Comparison of ENCODE assay signal across 22 cellular contexts in genomic region chr10:44366936-44367630, GRCh38. TPM values are rescaled to one million over a fixed set of nuclear protein-coding genes. Genes with fewer than 3 reads are reported as not detected.
DNase-seq lines count a peak whose midpoint lies in the region; ATAC-seq, FAIRE-seq and TF ChIP-seq lines count a peak whose summit lies in the region.
"Had no signal": no experiment of that assay in that cellular context is flagged by ENCODE, and none has a peak within 500 bp of the region (broad histone marks: within the 10 kb centered on the region; RNA-seq: fewer than 3 reads in every experiment).

No MANE protein-coding gene starts in this region.

- no peak overlapping the region for H2AFZ ChIP-seq in GM23248
- no peak overlapping the region for H2AFZ ChIP-seq in astrocyte (ENCODE audit: low read depth, low read length)
- no peak overlapping the region for H2AFZ ChIP-seq in neuronal stem cell (ENCODE audit: low read length)

- H3K4me1 ChIP-seq in GM23248 (ENCODE audit: insufficient read depth), result peaks cover 7% of the 10 kb centered on the region; the same call in 1 of the 2 replicates
- H3K4me1 ChIP-seq in astrocyte (ENCODE audit: insufficient read depth, low read length), result no peaks in the 10 kb centered on the region
- H3K4me1 ChIP-seq in neuronal stem cell (ENCODE audit: control insufficient read depth in 2 of 2, insufficient read depth in 1 of 2, low read depth in 1 of 2, low read length in 2 of 2), result peaks cover 0 to 7% of the 10 kb centered on the region in 2 donors

- no peaks in the 10 kb centered on the region for H3K4me1 Mint-ChIP-seq in astrocyte (ENCODE audit: low read depth, unreplicated experiment)
- no peaks in the 10 kb centered on the region for H3K4me1 Mint-ChIP-seq in stimulated activated memory B cell treated with anti-CD40 and anti-IgM and Interleukin-4, amounts not matched to agents 10 μg/mL and 1 μg/mL and 100 μg/mL, for 72 hours
- H3K4me1 Mint-ChIP-seq: CD4-positive, alpha-beta memory T cell had no signal

- H3K18ac ChIP-seq in neuronal stem cell (ENCODE audit: low read length), result no peak overlapping the region

- no peak overlapping the region for H3K27ac Mint-ChIP-seq in astrocyte (ENCODE audit: unreplicated experiment)
- no peak overlapping the region for H3K27ac Mint-ChIP-seq in stimulated activated memory B cell treated with anti-CD40 and anti-IgM and Interleukin-4, amounts not matched to agents 10 μg/mL and 1 μg/mL and 100 μg/mL, for 72 hours
- H3K27ac Mint-ChIP-seq: CD4-positive, alpha-beta memory T cell; IgD-negative memory B cell had no signal

- no peaks in the 10 kb centered on the region for H3K79me1 ChIP-seq in neuronal stem cell (ENCODE audit: low read depth, low read length)

- no peak overlapping the region for H2AK5ac ChIP-seq in neuronal stem cell (ENCODE audit: low read depth, low read length)

- no peak overlapping the region for H3K14ac ChIP-seq in neuronal stem cell (ENCODE audit: low read length)

- WGBS in GM23248 (ENCODE audit: low coverage in 1 of 2, low lambda C conversion rate in 2 of 2, missing lambda C conversion rate in 2 of 2), 2 experiments, result 68 to 75% methylated on average over 6 of the region's 6 CpGs
- WGBS in neuronal stem cell (ENCODE audit: extremely low coverage in 2 of 2, insufficient read length in 2 of 2, insufficient replicate concordance in 1 of 2), 2 donors, result no CpG with 5 or more reads among the region's 6 CpGs

- no peak overlapping the region for H4K8ac ChIP-seq in neuronal stem cell (ENCODE audit: low read depth, low read length)

- peaks cover 26% of the 10 kb centered on the region for H3K27me3 Mint-ChIP-seq in astrocyte (ENCODE audit: low read depth, unreplicated experiment)
- H3K27me3 Mint-ChIP-seq in stimulated activated memory B cell treated with anti-CD40 and anti-IgM and Interleukin-4, amounts not matched to agents 10 μg/mL and 1 μg/mL and 100 μg/mL, for 72 hours, result no peaks in the 10 kb centered on the region

- H4K20me1 ChIP-seq in GM23248 (ENCODE audit: insufficient read depth) (no peaks in the 10 kb centered on the region), astrocyte (ENCODE audit: insufficient read depth, low read length) (no peaks in the 10 kb centered on the region)
- H4K20me1 ChIP-seq: BLaER1 had no signal

- ATAC-seq in stimulated activated memory B cell treated with anti-CD40 and anti-IgM and Interleukin-4, amounts not matched to agents 10 μg/mL and 1 μg/mL and 100 μg/mL, for 72 hours, result peak; percentile 3
- ATAC-seq in HG03095 (IDR thresholded peaks at IDR 0.05; ENCODE audit: unreplicated experiment) (no peak), HG02623 (IDR thresholded peaks at IDR 0.05; ENCODE audit: unreplicated experiment) (no peak)

- H3K36me3 ChIP-seq in GM23248 (ENCODE audit: low read depth) (peaks cover 10% of the 10 kb centered on the region), astrocyte (ENCODE audit: insufficient read depth, low read length) (no peaks in the 10 kb centered on the region), neuronal stem cell (replicated peaks in 1 of 2; ENCODE audit: control insufficient read depth in 2 of 2, insufficient read depth in 2 of 2, low read length in 2 of 2) (no peaks in the 10 kb centered on the region)
- H3K36me3 ChIP-seq: BLaER1, HAP-1 had no signal

- no peak overlapping the region for H3K4ac ChIP-seq in neuronal stem cell (ENCODE audit: low read length)

- H2BK5ac ChIP-seq in neuronal stem cell (ENCODE audit: low read length), result no peak overlapping the region

- H3K4me2 ChIP-seq in GM23248 (ENCODE audit: unreplicated experiment) (no peak overlapping the region), astrocyte (ENCODE audit: low read length) (no peak overlapping the region), neuronal stem cell (ENCODE audit: insufficient read depth, low read length, poor library complexity, severe bottlenecking) (no peak overlapping the region)
- H3K4me2 ChIP-seq: BLaER1, SK-N-SH had no signal

- no peak overlapping the region for H3K23ac ChIP-seq in neuronal stem cell (ENCODE audit: low read depth, low read length, poor library complexity)

- H3K27ac ChIP-seq in GM23248, result no peak overlapping the region
- H3K27ac ChIP-seq in astrocyte (ENCODE audit: low read depth, low read length), result no peak overlapping the region
- H3K27ac ChIP-seq in neuronal stem cell (replicated peaks; ENCODE audit: low read length), result no peak overlapping the region
- H3K27ac ChIP-seq: BLaER1 had no signal

- FAIRE-seq in astrocyte (lab: Jason Lieb, UNC), result no peak

- H3K27me3 ChIP-seq in GM23248 (replicated peaks; ENCODE audit: insufficient read depth), result no peaks in the 10 kb centered on the region
- no peaks in the 10 kb centered on the region for H3K27me3 ChIP-seq in astrocyte (ENCODE audit: insufficient read depth, low read length)
- H3K27me3 ChIP-seq in neuronal stem cell (ENCODE audit: control insufficient read depth in 3 of 3, insufficient read depth in 3 of 3, low read depth in 1 of 3, low read length in 3 of 3), result no peaks in the 10 kb centered on the region
- H3K27me3 ChIP-seq: BLaER1 had no signal

- H3K9ac ChIP-seq in GM23248 (no peak overlapping the region), astrocyte (ENCODE audit: low read length) (no peak overlapping the region), neuronal stem cell (ENCODE audit: low read depth, low read length, poor library complexity) (peak overlapping the region; percentile 6)
- H3K9ac ChIP-seq: BLaER1, SK-N-SH had no signal

- peaks cover 49% of the 10 kb centered on the region for H3F3A ChIP-seq in GM23248 (ENCODE audit: insufficient read depth)

- H3K9me3 ChIP-seq in GM23248 (ENCODE audit: low read depth), result no peaks in the 10 kb centered on the region
- H3K9me3 ChIP-seq in astrocyte (ENCODE audit: insufficient read depth, low read depth, low read length), result no peaks in the 10 kb centered on the region
- H3K9me3 ChIP-seq in neuronal stem cell (replicated peaks in 1 of 2; ENCODE audit: control insufficient read depth in 2 of 2, insufficient read depth in 1 of 2, low read depth in 1 of 2, low read length in 2 of 2), result no peaks in the 10 kb centered on the region
- H3K9me3 ChIP-seq: BLaER1, HAP-1, SK-N-SH had no signal

- no peak for TF ChIP-seq CTCF in astrocyte (IDR thresholded peaks at IDR 0.05; ENCODE audit: insufficient read depth, low read depth, low read length)

- H2BK15ac ChIP-seq in neuronal stem cell (ENCODE audit: low read length), result no peak overlapping the region

- no peak overlapping the region for H3K4me3 Mint-ChIP-seq in astrocyte (ENCODE audit: unreplicated experiment)
- H3K4me3 Mint-ChIP-seq in stimulated activated memory B cell treated with anti-CD40 and anti-IgM and Interleukin-4, amounts not matched to agents 10 μg/mL and 1 μg/mL and 100 μg/mL, for 72 hours, result no peak overlapping the region
- H3K4me3 Mint-ChIP-seq: CD4-positive, alpha-beta memory T cell; IgD-negative memory B cell had no signal

- DNase-seq in GM23248, result peak; percentile 70
- DNase-seq in astrocyte (ENCODE audit: low read depth), result peak; percentile 12
- no peak for DNase-seq in neuronal stem cell (ENCODE audit: low spot score)
- no peak for DNase-seq in NCI-H510A (lab: John Stamatoyannopoulos, UW)
- DNase-seq: Calu3; CD4-positive, alpha-beta memory T cell; DMS153; MV-4-11; NCI-H1105 treated with DMSO at 0.1 percent for 48 hours; NCI-H2029 treated with DMSO at 0.1 percent for 48 hours; NCI-H226; NCI-H524; NCI-H774; NK-92 treated with Interleukin-12 subunit alpha and Interleukin-12 subunit beta, amount 100 ng/mL, for 24 hours; SIG-M5; SK-N-SH had no signal

- H2BK12ac ChIP-seq in neuronal stem cell (ENCODE audit: low read length), result no peak overlapping the region

- peaks cover 12% of the 10 kb centered on the region for H3K36me3 Mint-ChIP-seq in astrocyte (ENCODE audit: low read depth, unreplicated experiment)
- H3K36me3 Mint-ChIP-seq in stimulated activated memory B cell treated with anti-CD40 and anti-IgM and Interleukin-4, amounts not matched to agents 10 μg/mL and 1 μg/mL and 100 μg/mL, for 72 hours, result no peaks in the 10 kb centered on the region
- H3K36me3 Mint-ChIP-seq: CD4-positive, alpha-beta memory T cell; IgD-negative memory B cell had no signal

- H4K91ac ChIP-seq in neuronal stem cell (ENCODE audit: low read depth, low read length, poor library complexity), result no peak overlapping the region

- H3K4me3 ChIP-seq in GM23248 (no peak overlapping the region), astrocyte (ENCODE audit: insufficient read depth, low read depth, low read length) (no peak overlapping the region), neuronal stem cell (ENCODE audit: low read length in 2 of 2) (no peak overlapping the region)
- H3K4me3 ChIP-seq: BLaER1, HAP-1 had no signal

- H2BK120ac ChIP-seq in neuronal stem cell (ENCODE audit: low read depth, low read length), result no peak overlapping the region

- no peaks in the 10 kb centered on the region for H3K79me2 ChIP-seq in GM23248 (ENCODE audit: insufficient read depth)
- H3K79me2 ChIP-seq in astrocyte (ENCODE audit: insufficient read depth, low read length), result no peaks in the 10 kb centered on the region

- in situ Hi-C loops in GM23248 (cut with MboI), result no loop called here

- H3K9me2 ChIP-seq in GM23248 (ENCODE audit: insufficient read depth), result no peaks in the 10 kb centered on the region
- H3K9me2 ChIP-seq: SK-N-SH had no signal

- peaks cover 8% of the 10 kb centered on the region for H3K9me3 Mint-ChIP-seq in astrocyte (ENCODE audit: unreplicated experiment)
- H3K9me3 Mint-ChIP-seq in stimulated activated memory B cell treated with anti-CD40 and anti-IgM and Interleukin-4, amounts not matched to agents 10 μg/mL and 1 μg/mL and 100 μg/mL, for 72 hours, result no peaks in the 10 kb centered on the region
- H3K9me3 Mint-ChIP-seq: IgD-negative memory B cell had no signal

RNA-seq across cellular contexts. Expression of gene CXCL12, which starts 17.8 kb away (rescaled TPM):
- 341 and 364 TPM in 2 replicates for total RNA-seq in GM23248 (2014; rRNA removed; shearing (Covaris generic))
- polyA plus RNA-seq in GM23248 (2016; fragmentation: Nextera tagmentation; extraction: Ambion mirVana), result 609 and 636 TPM in 2 replicates
- total RNA-seq in astrocyte, result 23.7 and 48.2 TPM in 2 replicates
- 0.54 TPM for polyA plus RNA-seq in neuronal stem cell (2013, experiment 1 of 2)
- 0.64 TPM for polyA plus RNA-seq in neuronal stem cell (2013, experiment 2 of 2)
- total RNA-seq: Calu3; CD4-positive, alpha-beta memory T cell had no signal
- polyA plus RNA-seq: CD4-positive, alpha-beta memory T cell; IgD-negative memory B cell had no signal

Comparison
In these comparisons a context has a peak if more than half of its experiments do, and no peak if none do; other contexts are left out.
1. DNase-seq: peak in GM23248 (single experiment) and astrocyte (single experiment); none in neuronal stem cell (single experiment) and NCI-H510A (single experiment).